ENCODE assay signal across 8 cellular contexts in genomic region chr15:98727115-98728040, GRCh38.
DNase-seq lines count a peak whose midpoint lies in the region; ATAC-seq and TF ChIP-seq lines count a peak whose summit lies in the region.

No MANE protein-coding gene starts in this region.

- peak overlapping the region; percentile 94 for H3K27ac ChIP-seq in RWPE2 (ENCODE audit: poor library complexity, severe bottlenecking)

- H3K9me3 ChIP-seq in RWPE2 (ENCODE audit: severe bottlenecking) = no peaks in the 10 kb centered on the region

- H3K4me3 ChIP-seq in BJ (ENCODE audit: low read depth, low read length) (no peak overlapping the region), RWPE2 (ENCODE audit: severe bottlenecking) (no peak overlapping the region), foreskin fibroblast (ENCODE audit: low read depth in 1 of 2, low read length in 2 of 2) (peak overlapping the region in 1 of 2 donors; percentile 16)

- POLR2A ChIA-PET in BJ (lab: Charles Lee) = interaction anchor here (0.6 kb wide), 3 partner anchors 7 to 240 kb away, joined by 3 to 9 read pairs (median 7); no protein-coding TSS in a partner anchor

- CTCF ChIA-PET in BJ (lab: Yijun Ruan, JAX) = interaction anchor here (1.0 kb wide), 1 partner anchor 67 kb away, joined by 3 read pairs; no protein-coding TSS in a partner anchor

- DNase-seq in BJ (ENCODE audit: low read depth) (peak; percentile 82), RWPE2 (ENCODE audit: low spot score) (peak; percentile 100), foreskin fibroblast (peak; percentile 95 to 98), non-pigmented ciliary epithelial cell (ENCODE audit: low read depth) (peak; percentile 81), NCI-H1694 treated with DMSO at 0.1 percent for 48 hours (lab: John Stamatoyannopoulos, UW) (no peak), NCI-H748 (lab: John Stamatoyannopoulos, UW; ENCODE audit: unreplicated experiment) (no peak)

- H3K36me3 ChIP-seq in BJ (ENCODE audit: control insufficient read depth, insufficient read depth, low read length) (no peaks in the 10 kb centered on the region), RWPE2 (ENCODE audit: low read depth) (no peaks in the 10 kb centered on the region)

- TF ChIP-seq CTCF in BJ (IDR thresholded peaks at IDR 0.05; ENCODE audit: insufficient read depth, low read depth, low read length) = no peak
- TF ChIP-seq CTCF in RWPE2 (IDR thresholded peaks at IDR 0.05; ENCODE audit: poor library complexity, severe bottlenecking) = peak; percentile 11
- TF ChIP-seq CTCF in foreskin fibroblast (IDR thresholded peaks at IDR 0.05; ENCODE audit: low read depth, low read length) = no peak

- no peaks in the 10 kb centered on the region for H3K27me3 ChIP-seq in BJ (ENCODE audit: control insufficient read depth, insufficient read depth, low read length)
- no peaks in the 10 kb centered on the region for H3K27me3 ChIP-seq in RWPE2 (ENCODE audit: insufficient read depth, poor library complexity, severe bottlenecking)

- ATAC-seq in RWPE2 (ENCODE audit: low read depth) = peak; percentile 98
- ATAC-seq in HG03439 (IDR thresholded peaks at IDR 0.05; ENCODE audit: unreplicated experiment) = no peak
- ATAC-seq in GM19324 (IDR thresholded peaks at IDR 0.05; ENCODE audit: low FRiP score, unreplicated experiment) = no peak

- peaks cover 44% of the 10 kb centered on the region for H3K4me1 ChIP-seq in RWPE2 (ENCODE audit: insufficient read depth, poor library complexity, severe bottlenecking)

Comparison
In these comparisons a context has a peak if more than half of its experiments do, and no peak if none do; other contexts are left out.
1. DNase-seq: peak in BJ (single experiment), RWPE2 (single experiment), foreskin fibroblast (2 of 2) and non-pigmented ciliary epithelial cell (single experiment); none in NCI-H1694 treated with DMSO at 0.1 percent for 48 hours (single experiment) and NCI-H748 (single experiment).